In the genomic region with DNA sequence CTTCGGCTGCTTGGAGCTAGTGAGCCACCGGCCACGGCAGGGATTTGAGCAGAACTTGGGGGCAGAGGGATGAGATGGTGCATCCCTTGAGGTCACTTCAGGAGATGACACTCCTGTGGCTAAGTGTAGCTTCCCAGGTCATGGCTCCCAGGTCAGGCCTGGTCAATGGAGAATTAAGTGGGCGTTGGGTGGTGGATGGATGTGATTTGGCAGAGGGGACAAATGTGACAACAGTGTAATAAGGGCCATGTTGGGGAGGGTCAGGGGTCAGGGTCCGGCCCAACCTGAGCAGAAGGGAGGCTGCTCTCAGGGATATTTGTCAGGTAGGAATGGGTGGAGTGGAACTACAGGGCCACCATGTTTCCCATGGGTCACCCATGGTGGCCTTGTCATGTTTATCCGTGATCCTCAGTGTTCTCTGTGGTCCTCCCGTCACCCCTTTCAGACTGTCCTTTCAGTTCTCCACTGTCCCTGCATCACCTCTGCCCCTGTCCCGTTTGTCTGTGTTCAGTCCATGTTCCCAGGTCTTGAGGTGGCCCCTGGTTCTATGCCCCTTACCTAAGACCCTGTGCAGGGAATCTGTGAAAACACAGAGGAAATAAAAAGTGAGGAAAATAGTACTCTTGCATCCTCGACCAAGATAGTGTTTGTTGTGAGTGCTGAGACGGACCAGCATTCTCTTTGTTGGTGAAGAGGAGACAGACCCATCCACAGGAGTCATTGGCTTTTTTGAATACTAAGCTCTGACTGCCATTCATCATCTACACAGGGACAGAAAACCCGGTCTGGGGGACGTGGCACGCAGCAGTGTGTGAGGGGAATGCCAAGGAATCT, we compare ENCODE assay signal across 8 cellular contexts. TPM values are rescaled to one million over a fixed set of nuclear protein-coding genes. Genes with fewer than 3 reads are reported as not detected.
DNase-seq lines count a peak whose midpoint lies in the region; ATAC-seq and TF ChIP-seq lines count a peak whose summit lies in the region.

No MANE protein-coding gene starts in this region.

- H3K27ac Mint-ChIP-seq in natural killer cell treated with Interleukin-12 subunit alpha and Interleukin-12 subunit beta and Interleukin-15 and Interleukin-18, amount 100 ng/mL, for 72 hours, result peak overlapping the region; percentile 85 to 91

- peak overlapping the region; percentile 94 for H3K4me2 ChIP-seq in Loucy (ENCODE audit: low read depth, low read length, poor library complexity, severe bottlenecking)

- peak overlapping the region; percentile 99 for H3K4me3 Mint-ChIP-seq in natural killer cell treated with Interleukin-12 subunit alpha and Interleukin-12 subunit beta and Interleukin-15 and Interleukin-18, amount 100 ng/mL, for 72 hours

- peaks cover 18 to 27% of the 10 kb centered on the region in 2 donors for H3K27me3 Mint-ChIP-seq in natural killer cell treated with Interleukin-12 subunit alpha and Interleukin-12 subunit beta and Interleukin-15 and Interleukin-18, amount 100 ng/mL, for 72 hours

- intact Hi-C loops in left colon (cut with DNase I, micrococcal nuclease), result no loop called here

- DNase-seq in BE2C (no peak), left colon (no peak)
- DNase-seq in natural killer cell treated with Interleukin-12 subunit alpha and Interleukin-12 subunit beta and Interleukin-15 and Interleukin-18, amount 100 ng/mL, for 72 hours (ENCODE audit: low spot score), result no peak
- no peak for DNase-seq in activated CD4-positive, alpha-beta T cell treated with anti-CD3 and anti-CD28 coated beads for 4 hours

- no peaks in the 10 kb centered on the region for H3K9me2 ChIP-seq in Loucy (replicated peaks; ENCODE audit: low read depth, low read length)

- TF ChIP-seq CTCF in BE2C (IDR thresholded peaks at IDR 0.05; ENCODE audit: low read depth, low read length), result no peak
- TF ChIP-seq CTCF in Loucy (conservative IDR thresholded peaks at IDR 0.05; ENCODE audit: low read length), result no peak

- H3K36me3 Mint-ChIP-seq in natural killer cell treated with Interleukin-12 subunit alpha and Interleukin-12 subunit beta and Interleukin-15 and Interleukin-18, amount 100 ng/mL, for 72 hours, result no peaks in the 10 kb centered on the region

- H3K9me3 ChIP-seq in BE2C, result no peaks in the 10 kb centered on the region
- no peaks in the 10 kb centered on the region for H3K9me3 ChIP-seq in Loucy (ENCODE audit: insufficient read depth, low read depth, low read length)
- H3K9me3 ChIP-seq in duodenal mucosa (ENCODE audit: control insufficient read depth in 1 of 2, low read length in 2 of 2), result no peaks in the 10 kb centered on the region

- H3K36me3 ChIP-seq in BE2C (no peaks in the 10 kb centered on the region; the same call in 1 of the 2 replicates), Loucy (ENCODE audit: insufficient read depth, low read length) (no peaks in the 10 kb centered on the region), duodenal mucosa (ENCODE audit: control insufficient read depth in 1 of 2, insufficient read depth in 2 of 2, low read length in 2 of 2) (peaks cover 0 to 14% of the 10 kb centered on the region in 2 donors)

- no peaks in the 10 kb centered on the region for H3F3A ChIP-seq in Loucy (ENCODE audit: low read depth)

- peaks cover 31% of the 10 kb centered on the region for H3K27me3 ChIP-seq in BE2C
- no peaks in the 10 kb centered on the region for H3K27me3 ChIP-seq in Loucy (ENCODE audit: insufficient read depth, low read length, poor library complexity, severe bottlenecking)
- H3K27me3 ChIP-seq in duodenal mucosa (ENCODE audit: control insufficient read depth in 1 of 2, insufficient read depth in 2 of 2, low read length in 2 of 2), result peaks cover 31 to 32% of the 10 kb centered on the region in 2 donors

- H3K9ac ChIP-seq in Loucy (ENCODE audit: low read depth, low read length, poor library complexity, severe bottlenecking) (peak overlapping the region; percentile 98), duodenal mucosa (ENCODE audit: low read depth in 1 of 2, low read length in 2 of 2) (peak overlapping the region; percentile 83 to 91)

- peak overlapping the region; percentile 92; the same call in 1 of the 2 replicates for H2AFZ ChIP-seq in Loucy (ENCODE audit: low read length)

- H3K4me3 ChIP-seq in BE2C (ENCODE audit: low read depth, low read length) (peak overlapping the region; percentile 96), Loucy (ENCODE audit: low read length, poor library complexity, severe bottlenecking) (peak overlapping the region; percentile 98), duodenal mucosa (ENCODE audit: low read depth in 1 of 2, low read length in 2 of 2) (peak overlapping the region; percentile 84 to 93)

- no peaks in the 10 kb centered on the region for H3K9me3 Mint-ChIP-seq in natural killer cell treated with Interleukin-12 subunit alpha and Interleukin-12 subunit beta and Interleukin-15 and Interleukin-18, amount 100 ng/mL, for 72 hours

- peaks cover 46% of the 10 kb centered on the region for H3K79me2 ChIP-seq in Loucy (ENCODE audit: insufficient read depth, low read length)

- H3K4me1 ChIP-seq in BE2C, result peaks cover 16% of the 10 kb centered on the region
- peaks cover 38% of the 10 kb centered on the region for H3K4me1 ChIP-seq in Loucy (ENCODE audit: insufficient read depth, low read length, poor library complexity, severe bottlenecking)
- H3K4me1 ChIP-seq in duodenal mucosa (ENCODE audit: control insufficient read depth in 1 of 2, insufficient read depth in 2 of 2, low read length in 2 of 2), result peaks cover 48 to 73% of the 10 kb centered on the region in 2 donors

- peaks cover 25% of the 10 kb centered on the region for H4K20me1 ChIP-seq in Loucy (ENCODE audit: insufficient read depth, low read length, poor library complexity, severe bottlenecking)

- no peak overlapping the region for H3K27ac ChIP-seq in duodenal mucosa (ENCODE audit: low read depth, low read length)

- H3K4me1 Mint-ChIP-seq in natural killer cell treated with Interleukin-12 subunit alpha and Interleukin-12 subunit beta and Interleukin-15 and Interleukin-18, amount 100 ng/mL, for 72 hours (ENCODE audit: low read depth in 2 of 2), result peaks cover 19 to 30% of the 10 kb centered on the region in 2 donors

- ATAC-seq in natural killer cell treated with Interleukin-12 subunit alpha and Interleukin-12 subunit beta and Interleukin-15 and Interleukin-18, amount 100 ng/mL, for 72 hours, result no peak
- no peak for ATAC-seq in HG02759 (IDR thresholded peaks at IDR 0.05; ENCODE audit: unreplicated experiment)
- no peak for ATAC-seq in left colon
- ATAC-seq in HG02938 (IDR thresholded peaks at IDR 0.05; ENCODE audit: unreplicated experiment), result no peak

RNA-seq across cellular contexts. Expression of a gene that starts 6.1 kb away (rescaled TPM):
- 81.0 TPM for polyA plus RNA-seq in BE2C (2012; ENCODE audit: insufficient read depth, insufficient read length, low read depth)
- 10 to 100 TPM; 44.5 to 44.7 TPM for total RNA-seq in natural killer cell treated with Interleukin-12 subunit alpha and Interleukin-12 subunit beta and Interleukin-15 and Interleukin-18, amount 100 ng/mL, for 72 hours
- total RNA-seq in left colon, result 100 to 1,000 TPM; 137 to 194 TPM

RNA-seq across cellular contexts. Expression of a gene that starts 22.3 kb away (rescaled TPM):
- not detected for polyA plus RNA-seq in BE2C (2012; ENCODE audit: insufficient read depth, insufficient read length, low read depth)
- not detected for total RNA-seq in natural killer cell treated with Interleukin-12 subunit alpha and Interleukin-12 subunit beta and Interleukin-15 and Interleukin-18, amount 100 ng/mL, for 72 hours
- not detected for total RNA-seq in left colon

RNA-seq across cellular contexts. Expression of a gene that starts 28.0 kb away (rescaled TPM):
- 40.2 TPM for polyA plus RNA-seq in BE2C (2012; ENCODE audit: insufficient read depth, insufficient read length, low read depth)
- 10 to 100 TPM; 30.0 to 38.6 TPM for total RNA-seq in natural killer cell treated with Interleukin-12 subunit alpha and Interleukin-12 subunit beta and Interleukin-15 and Interleukin-18, amount 100 ng/mL, for 72 hours
- 10 to 100 TPM in 1 of 2 donors, 1 to 10 TPM in 1; 9.6 to 10.8 TPM for total RNA-seq in left colon

RNA-seq across cellular contexts. Expression of a gene that starts 41.3 kb away (rescaled TPM):
- polyA plus RNA-seq in BE2C (2012; ENCODE audit: insufficient read depth, insufficient read length, low read depth), result 6.5 TPM
- total RNA-seq in natural killer cell treated with Interleukin-12 subunit alpha and Interleukin-12 subunit beta and Interleukin-15 and Interleukin-18, amount 100 ng/mL, for 72 hours, result under 1 TPM in 1 of 2 donors, not detected in 1; 0.39 TPM
- not detected for total RNA-seq in left colon

RNA-seq across cellular contexts. Expression of a gene that starts 50.2 kb away (rescaled TPM):
- 69.5 TPM for polyA plus RNA-seq in BE2C (2012; ENCODE audit: insufficient read depth, insufficient read length, low read depth)
- 10 to 100 TPM; 29.6 to 34.6 TPM for total RNA-seq in natural killer cell treated with Interleukin-12 subunit alpha and Interleukin-12 subunit beta and Interleukin-15 and Interleukin-18, amount 100 ng/mL, for 72 hours
- 100 to 1,000 TPM in 1 of 2 donors, 10 to 100 TPM in 1; 85.8 to 104 TPM for total RNA-seq in left colon
